In the genomic region with DNA sequence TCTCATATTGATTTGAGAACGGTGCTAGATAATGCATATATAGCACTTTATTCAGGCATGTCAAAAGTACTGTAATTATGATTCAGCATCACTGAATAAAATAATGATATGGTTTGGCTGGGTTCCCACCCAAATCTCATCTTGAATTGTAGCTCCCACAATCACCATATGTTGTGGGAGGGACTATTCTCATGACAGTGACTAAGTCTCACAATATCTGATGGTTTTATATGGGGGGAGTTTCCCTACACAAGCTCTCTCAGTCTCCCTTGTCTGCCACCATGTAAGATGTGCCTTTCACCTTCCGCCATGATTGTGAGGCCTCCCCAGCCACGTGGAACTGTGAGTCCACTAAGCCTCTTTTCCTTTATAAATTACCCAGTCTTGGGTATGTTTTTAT, we compare ENCODE assay signal across 21 cellular contexts. TPM values are rescaled to one million over a fixed set of nuclear protein-coding genes. Genes with fewer than 3 reads are reported as not detected.
DNase-seq lines count a peak whose midpoint lies in the region; ATAC-seq, FAIRE-seq and TF ChIP-seq lines count a peak whose summit lies in the region.
"Had no signal": no experiment of that assay in that cellular context is flagged by ENCODE, and none has a peak within 500 bp of the region (broad histone marks: within the 10 kb centered on the region; RNA-seq: fewer than 3 reads in every experiment).

No MANE protein-coding gene starts in this region.

- H3K4me1 ChIP-seq in HepG2 (ENCODE audit: insufficient read depth, low read length) (peaks cover 27% of the 10 kb centered on the region), right lobe of liver (no peaks in the 10 kb centered on the region), A549 (no peaks in the 10 kb centered on the region), Karpas-422 (ENCODE audit: low read length) (no peaks in the 10 kb centered on the region)
- H3K4me1 ChIP-seq: BLaER1 treated with 17β-estradiol and CSF1 and Interleukin-3, amounts not matched to agents 10 nM and 100 nM had no signal

- H3K9me3 ChIP-seq in HepG2 (ENCODE audit: low read length) (no peaks in the 10 kb centered on the region), right lobe of liver (no peaks in the 10 kb centered on the region), A549 (no peaks in the 10 kb centered on the region), Karpas-422 (ENCODE audit: low read length) (no peaks in the 10 kb centered on the region)
- H3K9me3 ChIP-seq: BLaER1 treated with 17β-estradiol and CSF1 and Interleukin-3, amounts not matched to agents 10 nM and 100 nM; Caco-2 had no signal

- peaks cover 3% of the 10 kb centered on the region for H3K9me3 Mint-ChIP-seq in activated naive CD4-positive, alpha-beta T cell treated with anti-CD3 and anti-CD28 coated beads for 36 hours
- H3K9me3 Mint-ChIP-seq: CD4-positive, alpha-beta T cell; CD8-positive, alpha-beta T cell had no signal

- no TSS peak for BruUV-seq in HepG2 (replicated peaks; lab: Mats Ljungman, UMichigan)

- H3K4me2 ChIP-seq in HepG2 (ENCODE audit: low read depth, low read length) (no peak overlapping the region), A549 (no peak overlapping the region), Karpas-422 (ENCODE audit: low read depth, low read length, poor library complexity, severe bottlenecking) (no peak overlapping the region)
- H3K4me2 ChIP-seq: BLaER1 treated with 17β-estradiol and CSF1 and Interleukin-3, amounts not matched to agents 10 nM and 100 nM had no signal

- TF ChIP-seq CTCF in HepG2 (CRISPR knock-in tag; IDR thresholded peaks at IDR 0.05) (no peak), right lobe of liver (IDR thresholded peaks at IDR 0.05) (no peak), A549 (IDR thresholded peaks at IDR 0.05) (no peak)

- CTCF ChIA-PET in HepG2 (lab: Yijun Ruan, JAX; ENCODE audit: low intra/inter-chr PET ratio, low total read pairs) (no interaction called here), A549 (lab: Yijun Ruan, JAX) (no interaction called here)
- CTCF ChIA-PET in activated naive CD4-positive, alpha-beta T cell treated with anti-CD3 and anti-CD28 coated beads for 36 hours (lab: Charles Lee) = interaction anchor here (0.6 kb wide), 1 partner anchor 226 kb away, joined by 3 read pairs; no protein-coding TSS in a partner anchor

- no peaks in the 10 kb centered on the region for H3K79me2 ChIP-seq in HepG2 (ENCODE audit: insufficient read depth, low read length)
- no peaks in the 10 kb centered on the region for H3K79me2 ChIP-seq in Karpas-422 (ENCODE audit: low read length)

- POLR2A ChIA-PET in HepG2 (lab: Yijun Ruan, JAX) (no interaction called here), A549 (lab: Yijun Ruan, JAX) (no interaction called here)

- no peak overlapping the region for H3K9ac ChIP-seq in HepG2 (ENCODE audit: insufficient read depth, low read depth, low read length)
- H3K9ac ChIP-seq in Karpas-422 (ENCODE audit: low read length) = no peak overlapping the region
- H3K9ac ChIP-seq: BLaER1 treated with 17β-estradiol and CSF1 and Interleukin-3, amounts not matched to agents 10 nM and 100 nM had no signal

- TF ChIP-seq RAD21 in HepG2 (CRISPR knock-in tag; IDR thresholded peaks at IDR 0.05) (no peak), A549 (conservative IDR thresholded peaks at IDR 0.05 in 1 of 2, IDR thresholded peaks at IDR 0.05 in 1 of 2) (no peak)

- no peaks in the 10 kb centered on the region for H3K36me3 Mint-ChIP-seq in activated naive CD4-positive, alpha-beta T cell treated with anti-CD3 and anti-CD28 coated beads for 36 hours (ENCODE audit: low read depth)
- H3K36me3 Mint-ChIP-seq: CD8-positive, alpha-beta T cell had no signal

- TF ChIP-seq EP300 in HepG2 (IDR thresholded peaks at IDR 0.05; ENCODE audit: low read depth in 2 of 2, low read length in 2 of 2) (no peak), HepG2 (CRISPR knock-in tag; IDR thresholded peaks at IDR 0.05; ENCODE audit: borderline replicate concordance) (no peak), A549 (IDR thresholded peaks at IDR 0.05) (no peak)

- WGBS in HepG2 (ENCODE audit: low lambda C conversion rate) = 57% methylated on average over 3 of the region's 3 CpGs
- 90% methylated on average over 3 of the region's 3 CpGs for WGBS in right lobe of liver (ENCODE audit: insufficient coverage, low coverage, low lambda C conversion rate, missing lambda C conversion rate)
- 58% methylated on average over 3 of the region's 3 CpGs for WGBS in A549 (ENCODE audit: missing lambda C conversion rate)

- H3K9me2 ChIP-seq in Karpas-422 (replicated peaks; ENCODE audit: insufficient read depth, low read length) = no peaks in the 10 kb centered on the region

- H3K27me3 ChIP-seq in HepG2 (ENCODE audit: control insufficient read depth in 1 of 2, insufficient read depth in 2 of 2, low read length in 2 of 2) (no peaks in the 10 kb centered on the region; a peak in 1 of 5 replicates), right lobe of liver (no peaks in the 10 kb centered on the region), Karpas-422 (ENCODE audit: low read length) (no peaks in the 10 kb centered on the region)
- H3K27me3 ChIP-seq: BLaER1 treated with 17β-estradiol and CSF1 and Interleukin-3, amounts not matched to agents 10 nM and 100 nM had no signal

- H3K4me3 ChIP-seq in HepG2 (replicated peaks in 1 of 3; ENCODE audit: insufficient read depth in 1 of 3, low read depth in 2 of 3, low read length in 3 of 3) (no peak overlapping the region), right lobe of liver (no peak overlapping the region), A549 (no peak overlapping the region), Karpas-422 (ENCODE audit: low read length) (no peak overlapping the region)
- H3K4me3 ChIP-seq: BLaER1 treated with 17β-estradiol and CSF1 and Interleukin-3, amounts not matched to agents 10 nM and 100 nM had no signal

- no peak overlapping the region for H3K27ac Mint-ChIP-seq in activated naive CD4-positive, alpha-beta T cell treated with anti-CD3 and anti-CD28 coated beads for 36 hours
- H3K27ac Mint-ChIP-seq: B cell; CD4-positive, alpha-beta T cell; CD8-positive, alpha-beta T cell had no signal

- intact Hi-C loops in HepG2 (cut with micrococcal nuclease; ENCODE audit: unreplicated experiment) (no loop called here), right lobe of liver (cut with DNase I) (no loop called here)
- intact Hi-C loops in activated naive CD4-positive, alpha-beta T cell treated with anti-CD3 and anti-CD28 coated beads for 36 hours (cut with micrococcal nuclease) = no loop called here

- no peak overlapping the region for H3K4me3 Mint-ChIP-seq in activated naive CD4-positive, alpha-beta T cell treated with anti-CD3 and anti-CD28 coated beads for 36 hours
- H3K4me3 Mint-ChIP-seq: B cell; CD4-positive, alpha-beta T cell; CD8-positive, alpha-beta T cell had no signal

- H3K27me3 Mint-ChIP-seq in activated naive CD4-positive, alpha-beta T cell treated with anti-CD3 and anti-CD28 coated beads for 36 hours (ENCODE audit: low read depth) = no peaks in the 10 kb centered on the region
- H3K27me3 Mint-ChIP-seq: CD4-positive, alpha-beta T cell had no signal

- H3K36me3 ChIP-seq in HepG2 (replicated peaks in 1 of 2; ENCODE audit: control insufficient read depth in 1 of 2, insufficient read depth in 2 of 2, low read length in 2 of 2) (no peaks in the 10 kb centered on the region), right lobe of liver (no peaks in the 10 kb centered on the region), Karpas-422 (ENCODE audit: insufficient read depth, low read length) (no peaks in the 10 kb centered on the region)
- H3K36me3 ChIP-seq: BLaER1 treated with 17β-estradiol and CSF1 and Interleukin-3, amounts not matched to agents 10 nM and 100 nM had no signal

- no peak overlapping the region for H2AFZ ChIP-seq in HepG2 (ENCODE audit: low read length)
- no peak overlapping the region for H2AFZ ChIP-seq in Karpas-422 (ENCODE audit: low read length)

- no peaks in the 10 kb centered on the region for H3K4me1 Mint-ChIP-seq in activated naive CD4-positive, alpha-beta T cell treated with anti-CD3 and anti-CD28 coated beads for 36 hours (ENCODE audit: low read depth)
- H3K4me1 Mint-ChIP-seq: B cell had no signal

- in situ Hi-C loops in HepG2 (cut with HindIII; ENCODE audit: extremely low pct_ligation_motif_present, low pct_unique_long_range_greater_than_20kb) = no loop called here

- TF ChIP-seq POLR2A in HepG2 (IDR thresholded peaks at IDR 0.05; ENCODE audit: insufficient read depth in 1 of 2, low read depth in 2 of 2, low read length in 2 of 2) (no peak), right lobe of liver (IDR thresholded peaks at IDR 0.05) (no peak), A549 (IDR thresholded peaks at IDR 0.05; ENCODE audit: low read length) (no peak)

- ATAC-seq in HepG2 (no peak), right lobe of liver (no peak), A549 (no peak)
- ATAC-seq: CD8-positive, alpha-beta T cell had no signal

- FAIRE-seq in HepG2 (lab: Jason Lieb, UNC) (no peak), A549 (lab: Jason Lieb, UNC) (no peak)
- FAIRE-seq: A204.1, D721Med, G401.6, GM19239 had no signal

- H4K20me1 ChIP-seq in HepG2 (ENCODE audit: insufficient read depth, low read length) (no peaks in the 10 kb centered on the region), Karpas-422 (ENCODE audit: insufficient read depth, low read depth, low read length) (no peaks in the 10 kb centered on the region)
- H4K20me1 ChIP-seq: BLaER1 treated with 17β-estradiol and CSF1 and Interleukin-3, amounts not matched to agents 10 nM and 100 nM had no signal

- DNase-seq in HepG2 (ENCODE audit: low spot score) = no peak
- DNase-seq in right lobe of liver = no peak
- no peak for DNase-seq in A549 (ENCODE audit: low read depth in 1 of 2, low spot score in 1 of 2)
- DNase-seq in Karpas-422 = peak; percentile 4
- no peak for DNase-seq in occipital lobe (lab: John Stamatoyannopoulos, UW)
- no peak for DNase-seq in activated naive CD4-positive, alpha-beta T cell treated with anti-CD3 and anti-CD28 coated beads for 36 hours
- DNase-seq: 8988T; AML-193; Caco-2; Calu3; CD4-positive, alpha-beta T cell; CD8-positive, alpha-beta T cell; DMS79 treated with DMSO at 0.1 percent for 48 hours; GF-D8 had no signal

- H3K27ac ChIP-seq in HepG2 (ENCODE audit: extremely low read length, insufficient read depth, low read length) (no peak overlapping the region), right lobe of liver (no peak overlapping the region), A549 (no peak overlapping the region), Karpas-422 (ENCODE audit: low read length) (no peak overlapping the region)
- H3K27ac ChIP-seq: BLaER1 treated with 17β-estradiol and CSF1 and Interleukin-3, amounts not matched to agents 10 nM and 100 nM; C4-2B had no signal

RNA-seq across cellular contexts. Expression of gene LONP2, which starts 25.6 kb away (rescaled TPM):
- 63.3 and 85.6 TPM in 2 replicates for total RNA-seq in HepG2 (2016; rRNA removed; fragmentation: Illumina TruSeq; extraction: Trizol)
- total RNA-seq in HepG2 (2016; cell fraction: cytosol; rRNA removed; fragmentation: Illumina TruSeq; extraction: Trizol; ENCODE audit: low read depth) = 26.7 and 27.2 TPM in 2 replicates
- 63.0 and 78.4 TPM in 2 replicates for total RNA-seq in HepG2 (2016; cell fraction: insoluble cytoplasmic fraction; rRNA removed; fragmentation: Illumina TruSeq; extraction: Trizol)
- 27.7 and 32.4 TPM in 2 replicates for total RNA-seq in HepG2 (2016; cell fraction: membrane; rRNA removed; fragmentation: Illumina TruSeq; extraction: Trizol)
- total RNA-seq in HepG2 (2016; cell fraction: nucleus; rRNA removed; fragmentation: Illumina TruSeq; extraction: Trizol) = 49.5 and 56.4 TPM in 2 replicates
- 39.2 and 41.3 TPM in 2 replicates for polyA plus RNA-seq in HepG2 (2011; rRNA removed)
- 22.8 and 26.7 TPM in 2 replicates for polyA plus RNA-seq in HepG2 (2011; cell fraction: cytosol; rRNA removed)
- 42.5 and 46.5 TPM in 2 replicates for polyA plus RNA-seq in HepG2 (2011; cell fraction: nucleus; rRNA removed)
- 26.7 and 35.9 TPM in 2 replicates for polyA plus RNA-seq in HepG2 (2012)
- polyA plus RNA-seq in HepG2 (2016; cell fraction: cytosol; fragmentation: Illumina TruSeq; extraction: Trizol; ENCODE audit: low read depth) = 3.8 and 4.6 TPM in 2 replicates
- 47.9 and 51.0 TPM in 2 replicates for polyA plus RNA-seq in HepG2 (2016; cell fraction: insoluble cytoplasmic fraction; fragmentation: Illumina TruSeq; extraction: Trizol; ENCODE audit: low read depth)
- polyA plus RNA-seq in HepG2 (2016; cell fraction: membrane; fragmentation: Illumina TruSeq; extraction: Trizol; ENCODE audit: low read depth) = 7.6 and 10.0 TPM in 2 replicates
- polyA plus RNA-seq in HepG2 (2016; cell fraction: nucleus; fragmentation: Illumina TruSeq; extraction: Trizol; ENCODE audit: insufficient read depth, low read depth) = 47.6 and 48.7 TPM in 2 replicates
- polyA minus RNA-seq in HepG2 (2011; rRNA and poly(A)+ RNA removed; ENCODE audit: low replicate concordance) = 88.6 and 115 TPM in 2 replicates
- 55.5 and 68.8 TPM in 2 replicates for polyA minus RNA-seq in HepG2 (2011; cell fraction: cytosol; rRNA and poly(A)+ RNA removed)
- 91.2 and 118 TPM in 2 replicates for polyA minus RNA-seq in HepG2 (2011; cell fraction: nucleus; rRNA and poly(A)+ RNA removed)
- total RNA-seq in right lobe of liver = 100 to 1,000 TPM; 102 to 164 (median 153) TPM
- 51.3 and 53.6 TPM in 2 replicates for polyA plus RNA-seq in A549 (2011; rRNA removed)
- polyA plus RNA-seq in A549 (2012; cell fraction: cytosol; rRNA removed) = 13.1 and 16.4 TPM in 2 replicates
- 16.6 and 17.1 TPM in 2 replicates for polyA plus RNA-seq in A549 (2012; cell fraction: nucleus; rRNA removed)
- polyA plus RNA-seq in A549 (2017; fragmentation: RNase III; extraction: RNeasy Plus Mini Kit Qiagen cat#74134 plus additional on column Dnase treatment) = 27.8 to 29.7 TPM (median 29.1 TPM) in 3 replicates
- polyA minus RNA-seq in A549 (2011; rRNA and poly(A)+ RNA removed) = 96.9 and 112 TPM in 2 replicates
- total RNA-seq in Karpas-422 (2014; rRNA removed; shearing (Covaris generic); ENCODE audit: low replicate concordance) = 74.8 and 82.2 TPM in 2 replicates
- total RNA-seq in occipital lobe = 81.9 TPM
- total RNA-seq in activated naive CD4-positive, alpha-beta T cell treated with anti-CD3 and anti-CD28 coated beads for 36 hours = 10 to 100 TPM; 49.9 to 53.9 TPM

RNA-seq across cellular contexts. Expression of gene ABCC11, which starts 28.9 kb away (rescaled TPM):
- total RNA-seq in HepG2 (2016; rRNA removed; fragmentation: Illumina TruSeq; extraction: Trizol) = 1.0 and 1.2 TPM in 2 replicates
- total RNA-seq in HepG2 (2016; cell fraction: cytosol; rRNA removed; fragmentation: Illumina TruSeq; extraction: Trizol; ENCODE audit: low read depth) = 0.09 and 0.20 TPM in 2 replicates
- 0.89 and 1.7 TPM in 2 replicates for total RNA-seq in HepG2 (2016; cell fraction: insoluble cytoplasmic fraction; rRNA removed; fragmentation: Illumina TruSeq; extraction: Trizol)
- total RNA-seq in HepG2 (2016; cell fraction: membrane; rRNA removed; fragmentation: Illumina TruSeq; extraction: Trizol) = 0.34 and 0.62 TPM in 2 replicates
- total RNA-seq in HepG2 (2016; cell fraction: nucleus; rRNA removed; fragmentation: Illumina TruSeq; extraction: Trizol) = 0.62 and 0.81 TPM in 2 replicates
- 1.4 and 2.2 TPM in 2 replicates for polyA plus RNA-seq in HepG2 (2011; rRNA removed)
- polyA plus RNA-seq in HepG2 (2011; cell fraction: cytosol; rRNA removed) = 1.1 and 1.3 TPM in 2 replicates
- polyA plus RNA-seq in HepG2 (2011; cell fraction: nucleus; rRNA removed) = 1.2 and 1.6 TPM in 2 replicates
- 0.80 and 1.1 TPM in 2 replicates for polyA plus RNA-seq in HepG2 (2012)
- polyA plus RNA-seq in HepG2 (2016; cell fraction: cytosol; fragmentation: Illumina TruSeq; extraction: Trizol; ENCODE audit: low read depth) = 0.10 and 0.20 TPM in 2 replicates
- 1.0 and 1.2 TPM in 2 replicates for polyA plus RNA-seq in HepG2 (2016; cell fraction: insoluble cytoplasmic fraction; fragmentation: Illumina TruSeq; extraction: Trizol; ENCODE audit: low read depth)
- 0.32 and 0.61 TPM in 2 replicates for polyA plus RNA-seq in HepG2 (2016; cell fraction: membrane; fragmentation: Illumina TruSeq; extraction: Trizol; ENCODE audit: low read depth)
- 0.83 and 1.9 TPM in 2 replicates for polyA plus RNA-seq in HepG2 (2016; cell fraction: nucleus; fragmentation: Illumina TruSeq; extraction: Trizol; ENCODE audit: insufficient read depth, low read depth)
- polyA minus RNA-seq in HepG2 (2011; rRNA and poly(A)+ RNA removed; ENCODE audit: low replicate concordance) = 0.51 and 3.8 TPM in 2 replicates
- polyA minus RNA-seq in HepG2 (2011; cell fraction: cytosol; rRNA and poly(A)+ RNA removed) = 0.88 and 1.8 TPM in 2 replicates
- polyA minus RNA-seq in HepG2 (2011; cell fraction: nucleus; rRNA and poly(A)+ RNA removed) = 0.64 and 1.4 TPM in 2 replicates
- 1 to 10 TPM; 2.1 to 7.6 (median 3.3) TPM for total RNA-seq in right lobe of liver
- polyA plus RNA-seq in A549 (2011; rRNA removed) = 0.21 and 0.22 TPM in 2 replicates
- 0.05 and 0.08 TPM in 2 replicates for polyA plus RNA-seq in A549 (2012; cell fraction: cytosol; rRNA removed)
- polyA plus RNA-seq in A549 (2012; cell fraction: nucleus; rRNA removed) = 0.18 and 0.24 TPM in 2 replicates
- polyA plus RNA-seq in A549 (2017; fragmentation: RNase III; extraction: RNeasy Plus Mini Kit Qiagen cat#74134 plus additional on column Dnase treatment) = 0.05 to 0.19 TPM (median 0.09 TPM) in 3 replicates
- 0.10 and 0.83 TPM in 2 replicates for polyA minus RNA-seq in A549 (2011; rRNA and poly(A)+ RNA removed)
- total RNA-seq in Karpas-422 (2014; rRNA removed; shearing (Covaris generic); ENCODE audit: low replicate concordance) = 0.07 and 0.15 TPM in 2 replicates
- total RNA-seq in occipital lobe = 0.16 TPM
- under 1 TPM; 0.15 to 0.24 TPM for total RNA-seq in activated naive CD4-positive, alpha-beta T cell treated with anti-CD3 and anti-CD28 coated beads for 36 hours
- total RNA-seq: B cell had no signal

Comparison
In these comparisons a context has a peak if more than half of its experiments do, and no peak if none do; other contexts are left out.
1. Of the 38 proteins assayed by ChIP-seq in both HepG2 and A549: peak only in HepG2: none; only in A549: none; in both: MAFK; in neither: 37.